Comparison of ENCODE assay signal across 1 cellular context in genomic region chr3:195270350-195271115, GRCh38.
A peak's percentile ranks its signal among the peaks of the same experiment; 100 is the strongest.
TF ChIP-seq lines count a peak whose summit lies in the region.

No MANE protein-coding gene starts in this region.

TF ChIP-seq in HepG2, 621 proteins besides CTCF, POLR2A, EP300 and RAD21 (continued from another document and continues in another):
- TF ChIP-seq, protein P1, sequence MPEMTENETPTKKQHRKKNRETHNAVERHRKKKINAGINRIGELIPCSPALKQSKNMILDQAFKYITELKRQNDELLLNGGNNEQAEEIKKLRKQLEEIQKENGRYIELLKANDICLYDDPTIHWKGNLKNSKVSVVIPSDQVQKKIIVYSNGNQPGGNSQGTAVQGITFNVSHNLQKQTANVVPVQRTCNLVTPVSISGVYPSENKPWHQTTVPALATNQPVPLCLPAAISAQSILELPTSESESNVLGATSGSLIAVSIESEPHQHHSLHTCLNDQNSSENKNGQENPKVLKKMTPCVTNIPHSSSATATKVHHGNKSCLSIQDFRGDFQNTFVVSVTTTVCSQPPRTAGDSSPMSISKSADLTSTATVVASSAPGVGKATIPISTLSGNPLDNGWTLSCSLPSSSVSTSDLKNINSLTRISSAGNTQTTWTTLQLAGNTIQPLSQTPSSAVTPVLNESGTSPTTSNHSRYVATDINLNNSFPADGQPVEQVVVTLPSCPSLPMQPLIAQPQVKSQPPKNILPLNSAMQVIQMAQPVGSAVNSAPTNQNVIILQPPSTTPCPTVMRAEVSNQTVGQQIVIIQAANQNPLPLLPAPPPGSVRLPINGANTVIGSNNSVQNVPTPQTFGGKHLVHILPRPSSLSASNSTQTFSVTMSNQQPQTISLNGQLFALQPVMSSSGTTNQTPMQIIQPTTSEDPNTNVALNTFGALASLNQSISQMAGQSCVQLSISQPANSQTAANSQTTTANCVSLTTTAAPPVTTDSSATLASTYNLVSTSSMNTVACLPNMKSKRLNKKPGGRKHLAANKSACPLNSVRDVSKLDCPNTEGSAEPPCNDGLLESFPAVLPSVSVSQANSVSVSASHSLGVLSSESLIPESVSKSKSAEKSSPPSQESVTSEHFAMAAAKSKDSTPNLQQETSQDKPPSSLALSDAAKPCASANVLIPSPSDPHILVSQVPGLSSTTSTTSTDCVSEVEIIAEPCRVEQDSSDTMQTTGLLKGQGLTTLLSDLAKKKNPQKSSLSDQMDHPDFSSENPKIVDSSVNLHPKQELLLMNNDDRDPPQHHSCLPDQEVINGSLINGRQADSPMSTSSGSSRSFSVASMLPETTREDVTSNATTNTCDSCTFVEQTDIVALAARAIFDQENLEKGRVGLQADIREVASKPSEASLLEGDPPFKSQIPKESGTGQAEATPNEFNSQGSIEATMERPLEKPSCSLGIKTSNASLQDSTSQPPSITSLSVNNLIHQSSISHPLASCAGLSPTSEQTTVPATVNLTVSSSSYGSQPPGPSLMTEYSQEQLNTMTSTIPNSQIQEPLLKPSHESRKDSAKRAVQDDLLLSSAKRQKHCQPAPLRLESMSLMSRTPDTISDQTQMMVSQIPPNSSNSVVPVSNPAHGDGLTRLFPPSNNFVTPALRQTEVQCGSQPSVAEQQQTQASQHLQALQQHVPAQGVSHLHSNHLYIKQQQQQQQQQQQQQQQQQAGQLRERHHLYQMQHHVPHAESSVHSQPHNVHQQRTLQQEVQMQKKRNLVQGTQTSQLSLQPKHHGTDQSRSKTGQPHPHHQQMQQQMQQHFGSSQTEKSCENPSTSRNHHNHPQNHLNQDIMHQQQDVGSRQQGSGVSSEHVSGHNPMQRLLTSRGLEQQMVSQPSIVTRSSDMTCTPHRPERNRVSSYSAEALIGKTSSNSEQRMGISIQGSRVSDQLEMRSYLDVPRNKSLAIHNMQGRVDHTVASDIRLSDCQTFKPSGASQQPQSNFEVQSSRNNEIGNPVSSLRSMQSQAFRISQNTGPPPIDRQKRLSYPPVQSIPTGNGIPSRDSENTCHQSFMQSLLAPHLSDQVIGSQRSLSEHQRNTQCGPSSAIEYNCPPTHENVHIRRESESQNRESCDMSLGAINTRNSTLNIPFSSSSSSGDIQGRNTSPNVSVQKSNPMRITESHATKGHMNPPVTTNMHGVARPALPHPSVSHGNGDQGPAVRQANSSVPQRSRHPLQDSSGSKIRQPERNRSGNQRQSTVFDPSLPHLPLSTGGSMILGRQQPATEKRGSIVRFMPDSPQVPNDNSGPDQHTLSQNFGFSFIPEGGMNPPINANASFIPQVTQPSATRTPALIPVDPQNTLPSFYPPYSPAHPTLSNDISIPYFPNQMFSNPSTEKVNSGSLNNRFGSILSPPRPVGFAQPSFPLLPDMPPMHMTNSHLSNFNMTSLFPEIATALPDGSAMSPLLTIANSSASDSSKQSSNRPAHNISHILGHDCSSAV (CRISPR knock-in tag; IDR thresholded peaks at IDR 0.05; ENCODE audit: borderline replicate concordance): no peak
- TF ChIP-seq ZNF589 (CRISPR knock-in tag; conservative IDR thresholded peaks at IDR 0.05) (peak; percentile 41; the same call in 1 of the 2 replicates), MAZ (IDR thresholded peaks at IDR 0.05; ENCODE audit: borderline replicate concordance, low read depth, low read length) (no peak), MAZ (CRISPR knock-in tag; IDR thresholded peaks at IDR 0.05; ENCODE audit: low read depth) (peak; percentile 60), ZFP36L2 (CRISPR knock-in tag; IDR thresholded peaks at IDR 0.05) (no peak), ARID3A (IDR thresholded peaks at IDR 0.05; ENCODE audit: low read depth, low read length) (no peak), ZNF446 (CRISPR knock-in tag; IDR thresholded peaks at IDR 0.05) (peak; percentile 38; the same call in 1 of the 2 replicates), NFE2 (CRISPR knock-in tag; IDR thresholded peaks at IDR 0.05) (no peak), ZNF569 (CRISPR knock-in tag; IDR thresholded peaks at IDR 0.05; ENCODE audit: borderline replicate concordance) (no peak), ZNF746 (CRISPR knock-in tag; IDR thresholded peaks at IDR 0.05) (peak; percentile 55; the same call in 1 of the 2 replicates), ZFP41 (CRISPR knock-in tag; IDR thresholded peaks at IDR 0.05; ENCODE audit: borderline replicate concordance) (no peak), ZNF207 (IDR thresholded peaks at IDR 0.05; ENCODE audit: borderline replicate concordance) (no peak), SMARCE1 (IDR thresholded peaks at IDR 0.05; ENCODE audit: borderline replicate concordance) (no peak), CBFB (CRISPR knock-in tag; IDR thresholded peaks at IDR 0.05) (no peak), GFI1 (CRISPR knock-in tag; IDR thresholded peaks at IDR 0.05; ENCODE audit: borderline replicate concordance) (peak; percentile 46; the same call in 1 of the 2 replicates), ZNF552 (CRISPR knock-in tag; IDR thresholded peaks at IDR 0.05; ENCODE audit: borderline replicate concordance) (0 out of 2 replicates have a peak, but pooled peaks have one; percentile 67), ETV6 (CRISPR knock-in tag; conservative IDR thresholded peaks at IDR 0.05) (no peak; the same call in 1 of the 2 replicates), CERS6 (CRISPR knock-in tag; IDR thresholded peaks at IDR 0.05) (peak; percentile 77; the same call in 1 of the 2 replicates), KDM5B (CRISPR knock-in tag; IDR thresholded peaks at IDR 0.05; ENCODE audit: borderline replicate concordance) (peak; percentile 89), THAP8 (CRISPR knock-in tag; IDR thresholded peaks at IDR 0.05; ENCODE audit: borderline replicate concordance) (0 out of 2 replicates have a peak, but pooled peaks have one; percentile 74), DR1 (CRISPR knock-in tag; IDR thresholded peaks at IDR 0.05) (no peak), ZNF337 (CRISPR knock-in tag; IDR thresholded peaks at IDR 0.05; ENCODE audit: borderline replicate concordance, low read depth) (no peak), TRIM24 (CRISPR knock-in tag; IDR thresholded peaks at IDR 0.05) (no peak), KDM2A (CRISPR knock-in tag; IDR thresholded peaks at IDR 0.05; ENCODE audit: borderline replicate concordance, low read depth) (peak; percentile 69; the same call in 1 of the 2 replicates), PHF5A (CRISPR knock-in tag; IDR thresholded peaks at IDR 0.05; ENCODE audit: low read depth, unreplicated experiment) (no peak), ZBTB21 (CRISPR knock-in tag; IDR thresholded peaks at IDR 0.05) (no peak), U2AF1 (optimal IDR thresholded peaks at IDR 0.05; ENCODE audit: low read depth, low read length) (peak; percentile 79), MAFK (conservative IDR thresholded peaks at IDR 0.05 in 1 of 2, IDR thresholded peaks at IDR 0.05 in 1 of 2; ENCODE audit: low read length in 2 of 2) (no peak), ZMYM3 (CRISPR knock-in tag; IDR thresholded peaks at IDR 0.05) (no peak; the same call in 1 of the 2 replicates), STAT5B (CRISPR knock-in tag; IDR thresholded peaks at IDR 0.05) (no peak), MEIS2 (CRISPR knock-in tag; IDR thresholded peaks at IDR 0.05) (no peak; the same call in 1 of the 2 replicates), ZNF256 (CRISPR knock-in tag; conservative IDR thresholded peaks at IDR 0.05) (0 out of 2 replicates have a peak, but pooled peaks have one; percentile 51), KLF16 (CRISPR knock-in tag; IDR thresholded peaks at IDR 0.05) (peak; percentile 39 to 51; a peak in 2 of 4 replicates), ASH2L (IDR thresholded peaks at IDR 0.05; ENCODE audit: insufficient read length, low read depth, low read length) (peak; percentile 93), HNF4G (IDR thresholded peaks at IDR 0.05; ENCODE audit: borderline replicate concordance, low read depth, low read length) (no peak), HNF4G (CRISPR knock-in tag; IDR thresholded peaks at IDR 0.05; ENCODE audit: borderline replicate concordance, low read depth) (no peak), ZNF773 (CRISPR knock-in tag; IDR thresholded peaks at IDR 0.05; ENCODE audit: borderline replicate concordance) (peak; percentile 83; the same call in 1 of the 2 replicates), HMG20B (CRISPR knock-in tag; conservative IDR thresholded peaks at IDR 0.05) (no peak), RFX1 (IDR thresholded peaks at IDR 0.05) (no peak), ATAD3A (CRISPR knock-in tag; IDR thresholded peaks at IDR 0.05) (no peak), CHD2 (IDR thresholded peaks at IDR 0.05; ENCODE audit: low read depth, low read length) (no peak; the same call in 1 of the 2 replicates), CBX1 (IDR thresholded peaks at IDR 0.05; ENCODE audit: low read depth) (no peak), KLF6 (CRISPR knock-in tag; IDR thresholded peaks at IDR 0.05) (peak; percentile 74; the same call in 1 of the 2 replicates), FIP1L1 (IDR thresholded peaks at IDR 0.05; ENCODE audit: borderline replicate concordance, insufficient read depth, low read depth, low read length) (no peak), ZNF282 (IDR thresholded peaks at IDR 0.05; ENCODE audit: partially characterized antibody) (no peak)
- TF ChIP-seq, protein P2, sequence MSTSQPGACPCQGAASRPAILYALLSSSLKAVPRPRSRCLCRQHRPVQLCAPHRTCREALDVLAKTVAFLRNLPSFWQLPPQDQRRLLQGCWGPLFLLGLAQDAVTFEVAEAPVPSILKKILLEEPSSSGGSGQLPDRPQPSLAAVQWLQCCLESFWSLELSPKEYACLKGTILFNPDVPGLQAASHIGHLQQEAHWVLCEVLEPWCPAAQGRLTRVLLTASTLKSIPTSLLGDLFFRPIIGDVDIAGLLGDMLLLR (CRISPR knock-in tag; IDR thresholded peaks at IDR 0.05): peak; percentile 28; the same call in 1 of the 2 replicates
- TF ChIP-seq, protein P3, sequence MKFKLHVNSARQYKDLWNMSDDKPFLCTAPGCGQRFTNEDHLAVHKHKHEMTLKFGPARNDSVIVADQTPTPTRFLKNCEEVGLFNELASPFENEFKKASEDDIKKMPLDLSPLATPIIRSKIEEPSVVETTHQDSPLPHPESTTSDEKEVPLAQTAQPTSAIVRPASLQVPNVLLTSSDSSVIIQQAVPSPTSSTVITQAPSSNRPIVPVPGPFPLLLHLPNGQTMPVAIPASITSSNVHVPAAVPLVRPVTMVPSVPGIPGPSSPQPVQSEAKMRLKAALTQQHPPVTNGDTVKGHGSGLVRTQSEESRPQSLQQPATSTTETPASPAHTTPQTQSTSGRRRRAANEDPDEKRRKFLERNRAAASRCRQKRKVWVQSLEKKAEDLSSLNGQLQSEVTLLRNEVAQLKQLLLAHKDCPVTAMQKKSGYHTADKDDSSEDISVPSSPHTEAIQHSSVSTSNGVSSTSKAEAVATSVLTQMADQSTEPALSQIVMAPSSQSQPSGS (CRISPR knock-in tag; IDR thresholded peaks at IDR 0.05): no peak
- TF ChIP-seq, protein P4, sequence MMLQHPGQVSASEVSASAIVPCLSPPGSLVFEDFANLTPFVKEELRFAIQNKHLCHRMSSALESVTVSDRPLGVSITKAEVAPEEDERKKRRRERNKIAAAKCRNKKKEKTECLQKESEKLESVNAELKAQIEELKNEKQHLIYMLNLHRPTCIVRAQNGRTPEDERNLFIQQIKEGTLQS (CRISPR knock-in tag; IDR thresholded peaks at IDR 0.05): no peak
- TF ChIP-seq, protein P5, sequence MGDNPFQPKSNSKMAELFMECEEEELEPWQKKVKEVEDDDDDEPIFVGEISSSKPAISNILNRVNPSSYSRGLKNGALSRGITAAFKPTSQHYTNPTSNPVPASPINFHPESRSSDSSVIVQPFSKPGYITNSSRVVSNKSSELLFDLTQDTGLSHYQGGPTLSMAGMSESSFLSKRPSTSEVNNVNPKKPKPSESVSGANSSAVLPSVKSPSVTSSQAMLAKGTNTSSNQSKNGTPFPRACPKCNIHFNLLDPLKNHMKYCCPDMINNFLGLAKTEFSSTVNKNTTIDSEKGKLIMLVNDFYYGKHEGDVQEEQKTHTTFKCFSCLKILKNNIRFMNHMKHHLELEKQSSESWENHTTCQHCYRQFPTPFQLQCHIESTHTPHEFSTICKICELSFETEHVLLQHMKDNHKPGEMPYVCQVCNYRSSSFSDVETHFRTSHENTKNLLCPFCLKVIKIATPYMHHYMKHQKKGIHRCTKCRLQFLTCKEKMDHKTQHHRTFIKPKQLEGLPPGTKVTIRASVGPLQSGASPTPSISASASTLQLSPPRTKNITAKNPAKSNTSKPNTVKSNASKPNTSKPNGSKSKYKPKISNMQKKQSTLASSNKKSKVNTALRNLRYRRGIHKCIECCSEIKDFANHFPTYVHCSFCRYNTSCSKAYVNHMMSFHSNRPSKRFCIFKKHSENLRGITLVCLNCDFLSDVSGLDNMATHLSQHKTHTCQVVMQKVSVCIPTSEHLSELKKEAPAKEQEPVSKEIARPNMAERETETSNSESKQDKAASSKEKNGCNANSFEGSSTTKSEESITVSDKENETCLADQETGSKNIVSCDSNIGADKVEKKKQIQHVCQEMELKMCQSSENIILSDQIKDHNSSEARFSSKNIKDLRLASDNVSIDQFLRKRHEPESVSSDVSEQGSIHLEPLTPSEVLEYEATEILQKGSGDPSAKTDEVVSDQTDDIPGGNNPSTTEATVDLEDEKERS (CRISPR knock-in tag; IDR thresholded peaks at IDR 0.05): no peak
- TF ChIP-seq, protein P6, sequence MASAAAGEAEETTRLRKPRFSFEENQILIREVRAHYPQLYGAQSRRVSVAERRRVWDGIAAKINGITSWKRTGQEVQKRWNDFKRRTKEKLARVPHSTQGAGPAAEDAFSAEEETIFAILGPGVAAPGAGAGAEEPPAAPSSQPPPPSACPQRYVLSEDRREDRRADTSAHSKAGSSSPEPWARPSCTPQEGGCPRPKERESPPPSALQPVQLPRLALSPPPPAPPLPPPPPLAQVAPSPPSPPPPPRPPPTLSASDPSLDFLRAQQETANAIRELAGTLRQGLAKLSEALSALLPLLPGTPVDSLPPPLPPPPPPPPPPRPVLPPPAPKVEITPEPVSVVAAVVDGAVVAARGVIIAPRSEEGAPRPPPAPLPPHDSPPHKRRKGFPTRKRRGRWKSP (CRISPR knock-in tag; IDR thresholded peaks at IDR 0.05): peak; percentile 88; the same call in 1 of the 2 replicates
